In the genomic region with DNA sequence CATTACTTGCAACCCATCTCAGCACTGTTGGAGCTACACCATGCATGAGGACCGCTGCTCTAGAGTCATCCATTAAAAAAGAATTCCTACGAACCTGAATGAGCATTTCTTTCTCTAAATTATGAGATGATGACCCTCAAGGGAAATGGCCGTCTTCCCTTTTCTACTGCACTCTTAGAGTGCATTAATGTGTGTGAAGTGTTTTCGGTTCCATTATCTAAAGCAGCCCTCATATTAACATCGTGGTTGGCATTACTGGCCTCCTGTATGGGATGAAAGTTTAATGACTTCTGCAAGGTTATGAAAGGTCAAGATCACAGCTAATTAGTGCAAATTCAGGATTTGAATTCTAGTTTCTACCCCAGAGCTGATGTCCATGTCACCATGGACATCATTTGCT, we compare ENCODE assay signal across 2 cellular contexts.
TF ChIP-seq lines count a peak whose summit lies in the region.

No MANE protein-coding gene starts in this region.

TF ChIP-seq in GM12878, 131 proteins besides CTCF, POLR2A, EP300 and RAD21:
- TF ChIP-seq SRF (IDR thresholded peaks at IDR 0.05; ENCODE audit: low read depth in 2 of 2, low read length in 2 of 2): no peak
- TF ChIP-seq STAT3 (IDR thresholded peaks at IDR 0.05; ENCODE audit: low read depth, low read length): no peak
- 0 out of 2 replicates have a peak, but pooled peaks have one; percentile 16 for TF ChIP-seq NR2F1 (conservative IDR thresholded peaks at IDR 0.05)

TF ChIP-seq in HEK293T, 16 proteins besides CTCF, POLR2A, EP300 and RAD21:
- no peak for TF ChIP-seq HDGF (IDR thresholded peaks at IDR 0.05; ENCODE audit: borderline replicate concordance)
- TF ChIP-seq ZNF384 (IDR thresholded peaks at IDR 0.05): no peak
- TF ChIP-seq NFRKB (IDR thresholded peaks at IDR 0.05): no peak
- TF ChIP-seq SUZ12 (IDR thresholded peaks at IDR 0.05): no peak
- no peak for TF ChIP-seq SP1 (IDR thresholded peaks at IDR 0.05)
- no peak for TF ChIP-seq FOXA1 (IDR thresholded peaks at IDR 0.05)
- TF ChIP-seq FOXM1 (IDR thresholded peaks at IDR 0.05; ENCODE audit: borderline replicate concordance): no peak
TF ChIP-seq in HEK293T: peak in this region for 0.
